8 cellular contexts compared by ENCODE assay signal in the genomic region with DNA sequence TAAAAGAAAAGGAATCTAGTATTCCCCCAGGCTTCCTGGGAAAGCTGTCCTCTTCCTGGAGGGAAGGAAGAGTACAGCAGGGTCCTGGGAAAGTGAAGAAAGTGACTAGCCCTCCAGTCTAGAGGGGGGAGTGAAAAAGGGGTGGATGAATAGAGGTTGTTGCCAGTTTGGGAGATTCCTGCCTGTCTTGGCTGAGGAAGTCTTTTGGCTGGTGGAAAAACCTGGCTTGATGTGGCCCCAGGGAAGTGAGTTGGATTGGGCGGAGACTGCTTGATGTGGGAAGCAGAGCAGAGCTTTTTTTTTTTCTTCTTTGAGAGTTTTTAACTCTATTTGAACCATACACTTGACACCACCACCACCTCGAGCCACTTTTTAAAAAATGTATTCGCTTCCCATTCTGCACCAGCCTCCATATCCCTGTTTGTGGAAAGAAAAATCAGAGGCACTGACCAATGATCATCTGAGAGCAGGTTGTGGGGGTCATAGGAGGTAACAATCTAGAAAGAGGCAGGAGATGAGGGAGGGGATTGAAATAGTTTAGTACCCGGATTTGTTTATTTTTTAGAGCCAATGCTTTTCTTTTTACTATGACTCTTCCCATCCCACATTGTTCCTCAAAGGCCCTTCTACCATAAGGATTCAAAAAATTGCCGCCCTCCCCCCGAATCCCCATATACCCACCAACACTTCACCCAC. TPM values are rescaled to one million over a fixed set of nuclear protein-coding genes. Genes with fewer than 3 reads are reported as not detected.
DNase-seq lines count a peak whose midpoint lies in the region; ATAC-seq and TF ChIP-seq lines count a peak whose summit lies in the region.

No MANE protein-coding gene starts in this region.

- H3K27ac ChIP-seq in ascending aorta: peak overlapping the region; percentile 96 to 98
- peak overlapping the region; percentile 65 to 81 (median 74) for H3K27ac ChIP-seq in gastrocnemius medialis

- H3K4me3 ChIP-seq in HFF-Myc (replicated peaks; ENCODE audit: low read depth, low read length) (peak overlapping the region; percentile 59), ascending aorta (peak overlapping the region; percentile 81 to 87), iPS-18c (ENCODE audit: insufficient read depth, low read depth, low read length) (peak overlapping the region; percentile 78), gastrocnemius medialis (peak overlapping the region; percentile 48 to 58 (median 53))

- ATAC-seq in gastrocnemius medialis (peak; percentile 69 to 71), GM19395 (IDR thresholded peaks at IDR 0.05; ENCODE audit: unreplicated experiment) (no peak)

- TF ChIP-seq CTCF in HFF-Myc (IDR thresholded peaks at IDR 0.05; ENCODE audit: low read depth, low read length, missing control alignments) (no peak), ascending aorta (IDR thresholded peaks at IDR 0.05) (no peak), gastrocnemius medialis (IDR thresholded peaks at IDR 0.05 in 4 of 5, conservative IDR thresholded peaks at IDR 0.05 in 1 of 5) (no peak)

- H3K27me3 ChIP-seq in ascending aorta (no peaks in the 10 kb centered on the region), gastrocnemius medialis (peaks cover 13 to 34% (median 23%) of the 10 kb centered on the region in 3 donors)

- H3K9me3 ChIP-seq in ascending aorta (no peaks in the 10 kb centered on the region), iPS-18c (ENCODE audit: control insufficient read depth, insufficient read depth, low read length) (peaks cover 2% of the 10 kb centered on the region), gastrocnemius medialis (no peaks in the 10 kb centered on the region)

- TF ChIP-seq POLR2A in gastrocnemius medialis (IDR thresholded peaks at IDR 0.05): no peak

- intact Hi-C loops in ascending aorta (cut with DNase I): no loop called here
- intact Hi-C loops in gastrocnemius medialis (cut with DNase I; ENCODE audit: low total_unique reads): no loop called here

- in situ Hi-C loops in gastrocnemius medialis (cut with MboI; ENCODE audit: low sequenced_read_pairs in 4 of 4): no loop called here

- peak; percentile 59 for DNase-seq in AG08395 (ENCODE audit: low spot score)
- no peak for DNase-seq in HFF-Myc (ENCODE audit: extremely low read depth, low read depth)
- DNase-seq in ascending aorta (ENCODE audit: low spot score in 2 of 2): peak; percentile 46 to 86
- peak in 1 of 2 donors; percentile 43 for DNase-seq in gastrocnemius medialis
- no peak for DNase-seq in HuH-7 (ENCODE audit: low spot score)
- no peak for DNase-seq in MV-4-11 (lab: John Stamatoyannopoulos, UW)

- peaks cover 23 to 42% of the 10 kb centered on the region in 2 donors for H3K36me3 ChIP-seq in ascending aorta
- peaks cover 0 to 19% of the 10 kb centered on the region in 2 donors for H3K36me3 ChIP-seq in gastrocnemius medialis

- H3K4me1 ChIP-seq in ascending aorta (peaks cover 0 to 13% of the 10 kb centered on the region in 2 donors), gastrocnemius medialis (no peaks in the 10 kb centered on the region)

RNA-seq across cellular contexts. Expression of gene DTX3, which starts 0.7 kb away (rescaled TPM):
- total RNA-seq in ascending aorta (33.5 TPM), gastrocnemius medialis (10 to 100 TPM in 1 of 4 donors, 1 to 10 TPM in 3; 3.5 to 13.8 (median 6.8) TPM)

RNA-seq across cellular contexts. Expression of gene ARHGEF25, which starts 7.3 kb away (rescaled TPM):
- total RNA-seq in ascending aorta (47.8 TPM), gastrocnemius medialis (1 to 10 TPM; 1.9 to 3.3 (median 2.4) TPM)

RNA-seq across cellular contexts. Expression of gene PIP4K2C, which starts 12.9 kb away (rescaled TPM):
- total RNA-seq in ascending aorta: 153 TPM
- 10 to 100 TPM; 11.2 to 22.0 (median 14.6) TPM for total RNA-seq in gastrocnemius medialis

RNA-seq across cellular contexts. Expression of gene B4GALNT1, which starts 29.1 kb away (rescaled TPM):
- total RNA-seq in ascending aorta (16.6 TPM), gastrocnemius medialis (10 to 100 TPM; 13.2 to 25.5 (median 16.6) TPM)

RNA-seq across cellular contexts. Expression of gene KIF5A, which starts 54.1 kb away (rescaled TPM):
- total RNA-seq in ascending aorta (not detected), gastrocnemius medialis (under 1 TPM in 2 of 4 donors, not detected in 2; 0.09 to 0.36 TPM)

Comparison
In these comparisons a context has a peak if more than half of its experiments do, and no peak if none do; other contexts are left out.
1. DNase-seq: peak in AG08395 (single experiment) and ascending aorta (2 of 2); none in HFF-Myc (single experiment), HuH-7 (single experiment) and MV-4-11 (single experiment).
2. RNA of gene ARHGEF25, which starts 7.3 kb away (total RNA-seq): 47.8 TPM in ascending aorta (single experiment); 1.9 to 3.3 TPM in gastrocnemius medialis; every median in the first group is over 10 times any median in the second.
3. Peak in every context shown above with its lines, with median percentiles within 50 percentile points of each other: H3K4me3 ChIP-seq.